Comparison of ENCODE assay signal across 8 cellular contexts in genomic region chr9:128552744-128553221, GRCh38. TPM values are rescaled to one million over a fixed set of nuclear protein-coding genes. Genes with fewer than 3 reads are reported as not detected.
DNase-seq lines count a peak whose midpoint lies in the region; ATAC-seq and TF ChIP-seq lines count a peak whose summit lies in the region.

No MANE protein-coding gene starts in this region.

- ATAC-seq in GM21515 (IDR thresholded peaks at IDR 0.05; ENCODE audit: unreplicated experiment): peak; percentile 28
- ATAC-seq in IMR-90 (ENCODE audit: low read depth): peak; percentile 16

- no TSS peak for BruUV-seq in IMR-90 (replicated peaks; lab: Mats Ljungman, UMichigan)

- POLR2A ChIA-PET in IMR-90 (lab: Charles Lee; ENCODE audit: unreplicated experiment): no interaction called here

- H3K23ac ChIP-seq in IMR-90 (ENCODE audit: low read depth, low read length): peak overlapping the region; percentile 79

- TF ChIP-seq POLR2A in IMR-90 (IDR thresholded peaks at IDR 0.05; ENCODE audit: low read depth, low read length): no peak

- H2AFZ ChIP-seq in IMR-90 (replicated peaks; ENCODE audit: low read length, poor library complexity): peak overlapping the region; percentile 84

- in situ Hi-C loops in IMR-90 (cut with MboI; ENCODE audit: low sequenced_read_pairs): loop anchor here (10.0 kb wide), 1 partner anchor 258 kb away; no protein-coding TSS in a partner anchor

- dilution Hi-C loops in IMR-90 (cut with HindIII; ENCODE audit: low sequenced_read_pairs, unreplicated experiment): no loop called here

- peak overlapping the region; percentile 31; the same call in 1 of the 2 replicates for H3K18ac ChIP-seq in IMR-90 (ENCODE audit: low read depth, low read length)

- H3K9me3 ChIP-seq in ES-I3 (ENCODE audit: control insufficient read depth, insufficient read depth, low read length) (no peaks in the 10 kb centered on the region), IMR-90 (ENCODE audit: control insufficient read depth, insufficient read depth, low read length) (no peaks in the 10 kb centered on the region), mucosa of rectum (ENCODE audit: control insufficient read depth in 2 of 2, low read length in 2 of 2) (no peaks in the 10 kb centered on the region)

- H2BK15ac ChIP-seq in IMR-90 (ENCODE audit: low read depth, low read length): no peak overlapping the region

- peak overlapping the region; percentile 65 for H3K4ac ChIP-seq in IMR-90 (ENCODE audit: low read depth, low read length)

- peak overlapping the region; percentile 80 for H2BK5ac ChIP-seq in IMR-90 (ENCODE audit: low read depth, low read length, poor library complexity, severe bottlenecking)

- CTCF ChIA-PET in IMR-90 (lab: Yijun Ruan, JAX): interaction anchor here (1.2 kb wide), 1 partner anchor 10 kb away, joined by 3 read pairs; no protein-coding TSS in a partner anchor

- H3K9me1 ChIP-seq in IMR-90 (ENCODE audit: insufficient read depth, low read length): peaks cover 4% of the 10 kb centered on the region; the same call in 1 of the 2 replicates

- H3K27me3 ChIP-seq in IMR-90 (ENCODE audit: control insufficient read depth, insufficient read depth, low read length) (no peaks in the 10 kb centered on the region), mucosa of rectum (ENCODE audit: control insufficient read depth in 2 of 2, insufficient read depth in 2 of 2, low read length in 2 of 2) (no peaks in the 10 kb centered on the region)

- no peak overlapping the region for H2BK120ac ChIP-seq in IMR-90 (ENCODE audit: low read depth, low read length)

- H3K4me3 ChIP-seq in IMR-90 (ENCODE audit: insufficient read depth, low read depth, low read length): peak overlapping the region; percentile 99
- peak overlapping the region; percentile 94 to 96 for H3K4me3 ChIP-seq in mucosa of rectum (ENCODE audit: low read length in 2 of 2)

- H3K36me3 ChIP-seq in ES-I3 (ENCODE audit: insufficient read depth, low read length) (no peaks in the 10 kb centered on the region), IMR-90 (ENCODE audit: control insufficient read depth, insufficient read depth, low read length) (no peaks in the 10 kb centered on the region), mucosa of rectum (ENCODE audit: control insufficient read depth in 2 of 2, insufficient read depth in 2 of 2, low read length in 2 of 2) (no peaks in the 10 kb centered on the region)

- H2BK20ac ChIP-seq in IMR-90 (ENCODE audit: low read depth, low read length): no peak overlapping the region

- TF ChIP-seq RAD21 in IMR-90 (IDR thresholded peaks at IDR 0.05; ENCODE audit: low read length): no peak

- H4K8ac ChIP-seq in IMR-90 (ENCODE audit: low read depth in 2 of 2, low read length in 2 of 2): no peak overlapping the region

- H3K56ac ChIP-seq in IMR-90 (ENCODE audit: extremely low read depth, insufficient read depth, low read length): peak overlapping the region; percentile 20; the same call in 1 of the 2 replicates

- DNase-seq in IMR-90: no peak
- peak; percentile 72 for DNase-seq in UCSD-AML1 (lab: John Stamatoyannopoulos, UW; ENCODE audit: unreplicated experiment)
- DNase-seq in epithelial cell of prostate (ENCODE audit: low read depth, low spot score): no peak
- DNase-seq in stimulated activated naive CD4-positive, alpha-beta T cell (lab: John Stamatoyannopoulos, UW): peak in 4 of 6 experiments; percentile 46 to 72 (median 70)
- DNase-seq in cortex of kidney (lab: John Stamatoyannopoulos, UW): no peak

- H2AK5ac ChIP-seq in IMR-90 (ENCODE audit: low read depth, low read length): no peak overlapping the region; the same call in 1 of the 2 replicates

- WGBS in IMR-90 (ENCODE audit: extremely low coverage in 2 of 2, insufficient read length in 1 of 2), 2 experiments: 0% methylated on average over 11 of the region's 54 CpGs; no CpG with 5 or more reads in 1 of the 2 experiments

- H3K14ac ChIP-seq in IMR-90 (replicated peaks; ENCODE audit: low read depth, low read length): peak overlapping the region; percentile 72

- H3K79me1 ChIP-seq in IMR-90 (ENCODE audit: low read depth in 1 of 2, low read length in 2 of 2): peaks cover 0 to 53% of the 10 kb centered on the region in 2 experiments; a peak in 2 of 4 replicates

- no peak overlapping the region for H4K91ac ChIP-seq in IMR-90 (ENCODE audit: insufficient read depth, low read depth, low read length)

- peak overlapping the region; percentile 90 for H3K9ac ChIP-seq in ES-I3 (ENCODE audit: low read depth, low read length)
- H3K9ac ChIP-seq in IMR-90 (ENCODE audit: low read depth, low read length): peak overlapping the region; percentile 91
- H3K9ac ChIP-seq in mucosa of rectum (ENCODE audit: low read depth in 1 of 2, low read length in 2 of 2): peak overlapping the region; percentile 57 to 86

- intact Hi-C loops in IMR-90 (cut with micrococcal nuclease): no loop called here

- H3K27ac ChIP-seq in IMR-90 (ENCODE audit: insufficient read depth, low read length) (peak overlapping the region; percentile 77), epithelial cell of prostate (peak overlapping the region; percentile 80), mucosa of rectum (ENCODE audit: low read depth in 2 of 2, low read length in 2 of 2) (peak overlapping the region; percentile 88 to 92)

- peak overlapping the region; percentile 66 for H3K4me2 ChIP-seq in IMR-90 (ENCODE audit: low read depth, low read length)

- peaks cover 41% of the 10 kb centered on the region for H4K20me1 ChIP-seq in IMR-90 (ENCODE audit: insufficient read depth, low read length)

- no peak for TF ChIP-seq CTCF in IMR-90 (conservative IDR thresholded peaks at IDR 0.05; ENCODE audit: low read depth, low read length)

- H4K5ac ChIP-seq in IMR-90 (ENCODE audit: low read depth, low read length): no peak overlapping the region; the same call in 1 of the 2 replicates

- peaks cover 35% of the 10 kb centered on the region for H3K4me1 ChIP-seq in ES-I3 (ENCODE audit: insufficient read depth, low read length)
- H3K4me1 ChIP-seq in IMR-90 (ENCODE audit: control insufficient read depth, insufficient read depth, low read length): peaks cover 13% of the 10 kb centered on the region
- peaks cover 31 to 39% of the 10 kb centered on the region in 2 donors for H3K4me1 ChIP-seq in mucosa of rectum (ENCODE audit: control insufficient read depth in 2 of 2, insufficient read depth in 2 of 2, low read length in 2 of 2)

- H2AK9ac ChIP-seq in IMR-90 (replicated peaks; ENCODE audit: low read depth, low read length, poor library complexity): peak overlapping the region; percentile 97

TF ChIP-seq in IMR-90, 13 proteins besides CTCF, POLR2A, EP300 and RAD21:
- TF ChIP-seq RCOR1 (IDR thresholded peaks at IDR 0.05; ENCODE audit: insufficient replicate concordance, low read length): no peak
- TF ChIP-seq MAZ (IDR thresholded peaks at IDR 0.05; ENCODE audit: borderline replicate concordance, low read depth, low read length): no peak
- no peak for TF ChIP-seq CEBPB (IDR thresholded peaks at IDR 0.05; ENCODE audit: low read depth, low read length)
- no peak for TF ChIP-seq MAFK (IDR thresholded peaks at IDR 0.05; ENCODE audit: low read depth, low read length)
- no peak for TF ChIP-seq FOS (IDR thresholded peaks at IDR 0.05; ENCODE audit: low read depth, low read length)
- no peak for TF ChIP-seq USF2 (IDR thresholded peaks at IDR 0.05; ENCODE audit: low read depth, low read length)
- TF ChIP-seq, protein P1, sequence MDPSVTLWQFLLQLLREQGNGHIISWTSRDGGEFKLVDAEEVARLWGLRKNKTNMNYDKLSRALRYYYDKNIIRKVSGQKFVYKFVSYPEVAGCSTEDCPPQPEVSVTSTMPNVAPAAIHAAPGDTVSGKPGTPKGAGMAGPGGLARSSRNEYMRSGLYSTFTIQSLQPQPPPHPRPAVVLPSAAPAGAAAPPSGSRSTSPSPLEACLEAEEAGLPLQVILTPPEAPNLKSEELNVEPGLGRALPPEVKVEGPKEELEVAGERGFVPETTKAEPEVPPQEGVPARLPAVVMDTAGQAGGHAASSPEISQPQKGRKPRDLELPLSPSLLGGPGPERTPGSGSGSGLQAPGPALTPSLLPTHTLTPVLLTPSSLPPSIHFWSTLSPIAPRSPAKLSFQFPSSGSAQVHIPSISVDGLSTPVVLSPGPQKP (IDR thresholded peaks at IDR 0.05; ENCODE audit: borderline replicate concordance, low read depth, low read length): no peak
- TF ChIP-seq NFE2L2 (IDR thresholded peaks at IDR 0.05; ENCODE audit: low read depth, low read length): no peak
- no peak for TF ChIP-seq SMC3 (IDR thresholded peaks at IDR 0.05; ENCODE audit: low read depth, low read length)
- TF ChIP-seq RFX5 (IDR thresholded peaks at IDR 0.05; ENCODE audit: low read depth, low read length): no peak
- no peak for TF ChIP-seq BHLHE40 (IDR thresholded peaks at IDR 0.05; ENCODE audit: low read depth, low read length)
- no peak for TF ChIP-seq MXI1 (IDR thresholded peaks at IDR 0.05; ENCODE audit: borderline replicate concordance, low read depth, low read length)
- no peak for TF ChIP-seq CHD1 (IDR thresholded peaks at IDR 0.05; ENCODE audit: low read depth, low read length)

RNA-seq across cellular contexts. Expression of gene SPTAN1, which starts 0.4 kb away (rescaled TPM):
- 327 and 345 TPM in 2 replicates for total RNA-seq in IMR-90 (2012; rRNA removed)
- polyA plus RNA-seq in IMR-90 (2012; rRNA removed): 275 and 316 TPM in 2 replicates
- 177 and 253 TPM in 2 replicates for polyA plus RNA-seq in IMR-90 (2012; cell fraction: cytosol; rRNA removed)
- 798 and 1,000 TPM in 2 replicates for polyA plus RNA-seq in IMR-90 (2012; cell fraction: nucleus; rRNA removed; ENCODE audit: low replicate concordance)

RNA-seq across cellular contexts. Expression of gene GLE1, which starts 48.3 kb away (rescaled TPM):
- total RNA-seq in IMR-90 (2012; rRNA removed): 35.3 and 39.4 TPM in 2 replicates
- 13.2 and 14.3 TPM in 2 replicates for polyA plus RNA-seq in IMR-90 (2012; rRNA removed)
- 7.3 and 10.2 TPM in 2 replicates for polyA plus RNA-seq in IMR-90 (2012; cell fraction: cytosol; rRNA removed)
- 9.6 and 15.5 TPM in 2 replicates for polyA plus RNA-seq in IMR-90 (2012; cell fraction: nucleus; rRNA removed; ENCODE audit: low replicate concordance)

Comparison
In these comparisons a context has a peak if more than half of its experiments do, and no peak if none do; other contexts are left out.
1. DNase-seq: peak in UCSD-AML1 (single experiment) and stimulated activated naive CD4-positive, alpha-beta T cell (4 of 6); none in IMR-90 (single experiment), epithelial cell of prostate (single experiment) and cortex of kidney (single experiment).
2. Peak in every context shown above with its lines, with median percentiles within 50 percentile points of each other: H3K9ac ChIP-seq and H3K27ac ChIP-seq.